In genomic region chr2:103809390-103809789, GRCh38 we compare ENCODE assay signal across 25 cellular contexts.
"Had no signal": no experiment of that assay in that cellular context is flagged by ENCODE, and none has a peak within 500 bp of the region (broad histone marks: within the 10 kb centered on the region; RNA-seq: fewer than 3 reads in every experiment).

No MANE protein-coding gene starts in this region.

- H3K4me3 ChIP-seq: breast epithelium had no signal

- FAIRE-seq: RCC 7860, TTC549 had no signal

- H3K4me1 Mint-ChIP-seq: activated B cell treated with CpG ODN at 0.5 μM for 24 hours; activated CD4-positive, alpha-beta memory T cell treated with anti-CD3 and anti-CD28 coated beads, Interleukin-2, amount 10 ng/mL, durations not matched to agents 7 days and 5 days; activated CD4-positive, alpha-beta T cell treated with anti-CD3 and anti-CD28 coated beads, Interleukin-2, amount 10 ng/mL, durations not matched to agents 7 days and 5 days; activated naive CD8-positive, alpha-beta T cell treated with anti-CD3 and anti-CD28 coated beads, Interleukin-2, amount 10 ng/mL, durations not matched to agents 7 days and 5 days; T-cell had no signal

- H3K4me1 ChIP-seq: breast epithelium had no signal

- H3K27me3 ChIP-seq: breast epithelium had no signal

- H3K36me3 ChIP-seq: breast epithelium had no signal

- H3K9me3 Mint-ChIP-seq: activated CD4-positive, alpha-beta T cell treated with anti-CD3 and anti-CD28 coated beads, Interleukin-2, amount 10 ng/mL, durations not matched to agents 7 days and 5 days had no signal

- H3K36me3 Mint-ChIP-seq: activated naive CD8-positive, alpha-beta T cell treated with anti-CD3 and anti-CD28 coated beads, Interleukin-2, amount 10 ng/mL, durations not matched to agents 7 days and 5 days; T-cell had no signal

- H3K9ac ChIP-seq: KMS-11 had no signal

- H3K9me3 ChIP-seq: breast epithelium had no signal

- H3K27ac ChIP-seq: breast epithelium, KMS-11 had no signal

- ATAC-seq: activated T-cell treated with anti-CD3 and anti-CD28 coated beads, Interleukin-2, amount 50 U/mL, for 72 hours; PC-3; T-cell had no signal

- H3K27me3 Mint-ChIP-seq: activated B cell treated with CpG ODN at 0.5 μM for 24 hours; activated CD4-positive, alpha-beta memory T cell treated with anti-CD3 and anti-CD28 coated beads, Interleukin-2, amount 10 ng/mL, durations not matched to agents 7 days and 5 days; activated CD4-positive, alpha-beta T cell treated with anti-CD3 and anti-CD28 coated beads, Interleukin-2, amount 10 ng/mL, durations not matched to agents 7 days and 5 days; activated naive CD8-positive, alpha-beta T cell treated with anti-CD3 and anti-CD28 coated beads, Interleukin-2, amount 10 ng/mL, durations not matched to agents 7 days and 5 days; T-cell had no signal

- DNase-seq: activated B cell treated with CpG ODN at 0.5 μM for 24 hours; activated CD4-positive, alpha-beta memory T cell treated with anti-CD3 and anti-CD28 coated beads, Interleukin-2, amount 10 ng/mL, durations not matched to agents 7 days and 5 days; activated CD4-positive, alpha-beta T cell treated with anti-CD3 and anti-CD28 coated beads, Interleukin-2, amount 10 ng/mL, durations not matched to agents 7 days and 5 days; activated gamma-delta T cell treated with Interleukin-2 at 50 U/mL for 16 hours; activated naive CD4-positive, alpha-beta T cell treated with anti-CD3 and anti-CD28 coated beads, Interleukin-2, amount 50 U/mL, for 16 hours; activated naive CD8-positive, alpha-beta T cell treated with anti-CD3 and anti-CD28 coated beads, Interleukin-2, amount 10 ng/mL, durations not matched to agents 7 days and 5 days; activated T-cell treated with anti-CD3 and anti-CD28 coated beads for 4 hours; activated T-cell treated with anti-CD3 and anti-CD28 coated beads, Interleukin-2, amount 50 U/mL, for 72 hours; aorta; caudate nucleus; NCI-H1092; NCI-H1417; NCI-H1930; NCI-H2171 treated with DMSO at 0.1 percent for 48 hours; NCI-H510A treated with DMSO at 0.1 percent for 48 hours; NCI-H69; PC-3; SIG-M5; T-cell; T-helper 2 cell had no signal

- H3K4me3 Mint-ChIP-seq: activated B cell treated with CpG ODN at 0.5 μM for 24 hours; activated CD4-positive, alpha-beta memory T cell treated with anti-CD3 and anti-CD28 coated beads, Interleukin-2, amount 10 ng/mL, durations not matched to agents 7 days and 5 days; activated CD4-positive, alpha-beta T cell treated with anti-CD3 and anti-CD28 coated beads, Interleukin-2, amount 10 ng/mL, durations not matched to agents 7 days and 5 days; activated naive CD8-positive, alpha-beta T cell treated with anti-CD3 and anti-CD28 coated beads, Interleukin-2, amount 10 ng/mL, durations not matched to agents 7 days and 5 days; activated T-cell treated with anti-CD3 and anti-CD28 coated beads, Interleukin-2, amount 50 U/mL, for 72 hours; T-cell had no signal

- H3K4me2 ChIP-seq: KMS-11 had no signal

- H3K27ac Mint-ChIP-seq: activated B cell treated with CpG ODN at 0.5 μM for 24 hours; activated CD4-positive, alpha-beta memory T cell treated with anti-CD3 and anti-CD28 coated beads, Interleukin-2, amount 10 ng/mL, durations not matched to agents 7 days and 5 days; activated CD4-positive, alpha-beta T cell treated with anti-CD3 and anti-CD28 coated beads, Interleukin-2, amount 10 ng/mL, durations not matched to agents 7 days and 5 days; activated naive CD8-positive, alpha-beta T cell treated with anti-CD3 and anti-CD28 coated beads, Interleukin-2, amount 10 ng/mL, durations not matched to agents 7 days and 5 days; activated T-cell treated with anti-CD3 and anti-CD28 coated beads, Interleukin-2, amount 50 U/mL, for 72 hours; activated T-helper 2 cell treated with anti-CD3 and anti-CD28 coated beads, Interferon-gamma antibody, Interleukin-2, Interleukin-4, amounts not matched to agents 10 μg/mL and 5 μg/mL and 100 μg/mL, durations not matched to agents 14 hours and 24 hours and 36 hours; T-cell had no signal
